Comparison of ENCODE assay signal across 25 cellular contexts in the genomic region with DNA sequence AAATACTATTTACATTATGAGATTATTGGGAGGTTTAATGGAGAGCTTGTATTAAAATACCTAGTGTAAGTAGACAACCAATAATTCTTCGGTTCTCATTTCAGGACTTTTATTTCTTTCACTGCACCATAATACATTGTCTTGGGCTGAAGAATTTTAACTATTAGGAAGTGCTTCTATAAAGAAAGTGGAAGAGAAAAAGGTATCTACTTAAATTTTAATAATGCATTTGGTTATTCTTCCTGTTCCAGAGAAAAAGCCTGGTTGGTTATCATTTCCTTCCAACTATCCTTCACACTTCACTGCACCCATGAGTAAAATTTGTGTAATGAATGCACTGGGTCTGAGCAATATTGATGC.
"Had no signal": no experiment of that assay in that cellular context is flagged by ENCODE, and none has a peak within 500 bp of the region (broad histone marks: within the 10 kb centered on the region; RNA-seq: fewer than 3 reads in every experiment).

No MANE protein-coding gene starts in this region.

- H3K36me3 ChIP-seq: esophagus muscularis mucosa, gastroesophageal sphincter, heart left ventricle, left lung, neural progenitor cell, thoracic aorta, tibial nerve, upper lobe of left lung had no signal

- ATAC-seq: foreskin keratinocyte; gastroesophageal sphincter; heart left ventricle; left cardiac atrium; left lung; mucosa of descending colon; sciatic nerve; stimulated activated effector memory CD8-positive, alpha-beta T cell treated with anti-CD3 and anti-CD28 coated beads, Interleukin-12 subunit alpha, Interleukin-12 subunit beta, amount 100 ng/mL, for 72 hours had no signal

- H3K4me3 Mint-ChIP-seq: mesothelial cell of epicardium; naive B cell; nephron; neural progenitor cell; stimulated activated effector memory CD8-positive, alpha-beta T cell treated with anti-CD3 and anti-CD28 coated beads, Interleukin-12 subunit alpha, Interleukin-12 subunit beta, amount 100 ng/mL, for 72 hours had no signal

- H3K4me1 ChIP-seq: esophagus muscularis mucosa, foreskin keratinocyte, gastroesophageal sphincter, heart left ventricle, left lung, neural progenitor cell, parathyroid adenoma, tibial nerve, upper lobe of left lung had no signal

- H3K4me3 ChIP-seq: dorsolateral prefrontal cortex, esophagus muscularis mucosa, gastroesophageal sphincter, heart left ventricle, left lung, mucosa of descending colon, neural progenitor cell, thoracic aorta, tibial nerve, upper lobe of left lung had no signal

- H3K27me3 ChIP-seq: dorsolateral prefrontal cortex, esophagus muscularis mucosa, foreskin keratinocyte, gastroesophageal sphincter, heart left ventricle, left lung, neural progenitor cell, tibial nerve, upper lobe of left lung had no signal

- H3K27ac Mint-ChIP-seq: mesothelial cell of epicardium; naive B cell; nephron; neural progenitor cell; progenitor cell of endocrine pancreas; stimulated activated effector memory CD8-positive, alpha-beta T cell treated with anti-CD3 and anti-CD28 coated beads, Interleukin-12 subunit alpha, Interleukin-12 subunit beta, amount 100 ng/mL, for 72 hours had no signal

- H3K79me2 ChIP-seq: parathyroid adenoma had no signal

- H3K9ac ChIP-seq: neural progenitor cell, parathyroid adenoma had no signal

- DNase-seq: dorsolateral prefrontal cortex; effector CD4-positive, alpha-beta T cell; foreskin keratinocyte; heart left ventricle; hippocampal formation; left cardiac atrium; left lung; mesenchymal stem cell; mucosa of descending colon; naive B cell; stimulated activated CD4-positive, alpha-beta T cell treated with anti-CD3 and anti-CD28 coated beads, Interleukin-2, amount 100 ng/mL, for 24 hours; stimulated activated CD4-positive, alpha-beta T cell treated with anti-CD3 and anti-CD28 coated beads, Interleukin-4, amount 100 ng/mL, for 24 hours; stimulated activated naive CD4-positive, alpha-beta T cell treated with Interleukin-2 at 50 U/mL for 16 hours; upper lobe of left lung had no signal

- H3K4me2 ChIP-seq: neural progenitor cell had no signal

- H3K4me1 Mint-ChIP-seq: mesothelial cell of epicardium; naive B cell; nephron; neural progenitor cell; stimulated activated effector memory CD8-positive, alpha-beta T cell treated with anti-CD3 and anti-CD28 coated beads, Interleukin-12 subunit alpha, Interleukin-12 subunit beta, amount 100 ng/mL, for 72 hours had no signal

- H2AFZ ChIP-seq: neural progenitor cell, parathyroid adenoma had no signal

- H3K27ac ChIP-seq: dorsolateral prefrontal cortex, esophagus muscularis mucosa, foreskin keratinocyte, gastroesophageal sphincter, heart left ventricle, left lung, neural progenitor cell, parathyroid adenoma, thoracic aorta, tibial nerve, upper lobe of left lung had no signal

- H3K27me3 Mint-ChIP-seq: naive B cell, progenitor cell of endocrine pancreas had no signal
